In the genomic region with DNA sequence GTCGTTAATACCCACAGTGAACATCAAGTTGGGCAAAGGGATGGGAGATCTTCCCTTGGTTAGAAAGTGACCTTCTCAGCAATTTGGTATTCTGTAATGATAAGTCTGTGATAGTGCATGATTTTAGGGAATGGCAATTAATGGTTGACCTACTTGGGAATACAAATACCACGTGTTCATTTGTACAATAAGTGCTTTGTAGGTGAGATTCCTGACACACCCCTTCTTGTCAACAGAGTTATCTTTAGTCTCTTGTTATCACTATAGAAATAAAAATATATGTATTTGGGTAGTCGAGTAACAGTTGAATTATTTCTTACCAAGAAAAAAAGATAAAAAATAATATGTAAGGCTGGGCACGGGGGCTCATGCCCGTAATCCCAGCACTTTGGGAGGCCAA, we compare ENCODE assay signal across 18 cellular contexts. TPM values are rescaled to one million over a fixed set of nuclear protein-coding genes. Genes with fewer than 3 reads are reported as not detected.
A peak's percentile ranks its signal among the peaks of the same experiment; 100 is the strongest.
DNase-seq lines count a peak whose midpoint lies in the region; ATAC-seq and TF ChIP-seq lines count a peak whose summit lies in the region.
"Had no signal": no experiment of that assay in that cellular context is flagged by ENCODE, and none has a peak within 500 bp of the region (broad histone marks: within the 10 kb centered on the region; RNA-seq: fewer than 3 reads in every experiment).

No MANE protein-coding gene starts in this region.

- CTCF ChIA-PET in CD8-positive, alpha-beta T cell (lab: Charles Lee), result interaction anchor here (0.9 kb wide), 1 partner anchor 147 kb away, joined by 4 read pairs; no protein-coding TSS in a partner anchor
- CTCF ChIA-PET in IMR-90 (lab: Yijun Ruan, JAX), result no interaction called here

- no peak overlapping the region for H2AFZ ChIP-seq in IMR-90 (replicated peaks; ENCODE audit: low read length, poor library complexity)

- no peak overlapping the region for H3K4ac ChIP-seq in IMR-90 (ENCODE audit: low read depth, low read length)

- H3K23ac ChIP-seq in IMR-90 (ENCODE audit: low read depth, low read length), result no peak overlapping the region

- no peaks in the 10 kb centered on the region for H3K9me3 Mint-ChIP-seq in CD8-positive, alpha-beta T cell
- H3K9me3 Mint-ChIP-seq: activated naive CD8-positive, alpha-beta T cell treated with anti-CD3 and anti-CD28 coated beads, Interleukin-2, amount 10 ng/mL, durations not matched to agents 7 days and 5 days; stimulated activated memory B cell treated with anti-CD40 and anti-IgM and Interleukin-4, amounts not matched to agents 10 μg/mL and 1 μg/mL and 100 μg/mL, for 72 hours had no signal

- H3K79me1 ChIP-seq in IMR-90 (ENCODE audit: low read depth in 1 of 2, low read length in 2 of 2), result peaks cover 9 to 70% of the 10 kb centered on the region in 2 experiments

- H2AK5ac ChIP-seq in IMR-90 (ENCODE audit: low read depth, low read length), result no peak overlapping the region

- no peak overlapping the region for H4K8ac ChIP-seq in IMR-90 (ENCODE audit: low read depth in 2 of 2, low read length in 2 of 2)

- peak overlapping the region; percentile 46 for H2BK5ac ChIP-seq in IMR-90 (ENCODE audit: low read depth, low read length, poor library complexity, severe bottlenecking)

- no peak for ATAC-seq in CD8-positive, alpha-beta T cell
- no peak for ATAC-seq in IMR-90 (ENCODE audit: low read depth)
- ATAC-seq in GM21390 (IDR thresholded peaks at IDR 0.05; ENCODE audit: unreplicated experiment), result no peak
- ATAC-seq: activated CD4-positive, alpha-beta T cell treated with anti-CD3 and anti-CD28 coated beads for 36 hours; Panc1; stimulated activated memory B cell treated with anti-CD40 and anti-IgM and Interleukin-4, amounts not matched to agents 10 μg/mL and 1 μg/mL and 100 μg/mL, for 72 hours had no signal

- WGBS in IMR-90 (ENCODE audit: extremely low coverage in 2 of 2, insufficient read length in 1 of 2), 2 experiments, result 100% methylated on average over 1 of the region's 5 CpGs; no CpG with 5 or more reads in 1 of the 2 experiments
- 78% methylated on average over 5 of the region's 5 CpGs for WGBS in esophagus muscularis mucosa

- peaks cover 30% of the 10 kb centered on the region for H3K36me3 Mint-ChIP-seq in CD8-positive, alpha-beta T cell

- TF ChIP-seq CTCF in CD8-positive, alpha-beta T cell (IDR thresholded peaks at IDR 0.05), result no peak
- TF ChIP-seq CTCF in IMR-90 (conservative IDR thresholded peaks at IDR 0.05; ENCODE audit: low read depth, low read length) (no peak), esophagus muscularis mucosa (IDR thresholded peaks at IDR 0.05) (no peak)

- TF ChIP-seq POLR2A in IMR-90 (IDR thresholded peaks at IDR 0.05; ENCODE audit: low read depth, low read length) (no peak), esophagus muscularis mucosa (IDR thresholded peaks at IDR 0.05; ENCODE audit: low read depth) (no peak)

- H3K4me1 ChIP-seq in CD8-positive, alpha-beta T cell (ENCODE audit: insufficient read depth, low read length), result peaks cover 14% of the 10 kb centered on the region
- H3K4me1 ChIP-seq in IMR-90 (ENCODE audit: control insufficient read depth, insufficient read depth, low read length), result peaks cover 10% of the 10 kb centered on the region
- H3K4me1 ChIP-seq in esophagus muscularis mucosa, result peaks cover 38 to 64% (median 58%) of the 10 kb centered on the region in 4 donors
- H3K4me1 ChIP-seq in skeletal muscle satellite cell (ENCODE audit: control insufficient read depth, insufficient read depth, low read length), result peaks cover 37% of the 10 kb centered on the region

- intact Hi-C loops in CD8-positive, alpha-beta T cell (cut with DNase I, micrococcal nuclease), result loop anchor here in 1 of 2 experiments (10.0 kb wide), 2 partner anchors 1203 to 1853 kb away; partner anchors contain the start of gene RAB11FIP2
- intact Hi-C loops in IMR-90 (cut with micrococcal nuclease), result no loop called here
- intact Hi-C loops in esophagus muscularis mucosa (cut with DNase I), result no loop called here

- H3K14ac ChIP-seq in IMR-90 (replicated peaks; ENCODE audit: low read depth, low read length), result no peak overlapping the region

- no peak overlapping the region for H2BK15ac ChIP-seq in IMR-90 (ENCODE audit: low read depth, low read length)

- no peak overlapping the region for H3K27ac ChIP-seq in CD8-positive, alpha-beta T cell (ENCODE audit: low read depth, low read length)
- no peak overlapping the region; the same call in 1 of the 2 replicates for H3K27ac ChIP-seq in IMR-90 (ENCODE audit: insufficient read depth, low read length)
- peak overlapping the region in 3 of 4 donors; percentile 59 to 73 (median 63) for H3K27ac ChIP-seq in esophagus muscularis mucosa (replicated peaks in 1 of 4)

- H3K4me2 ChIP-seq in IMR-90 (ENCODE audit: low read depth, low read length), result peak overlapping the region; percentile 27; the same call in 1 of the 2 replicates
- H3K4me2 ChIP-seq in skeletal muscle satellite cell (ENCODE audit: low read length), result peak overlapping the region; percentile 72

- H4K91ac ChIP-seq in IMR-90 (ENCODE audit: insufficient read depth, low read depth, low read length), result no peak overlapping the region

- TF ChIP-seq EP300 in esophagus muscularis mucosa (IDR thresholded peaks at IDR 0.05), result no peak

- no peaks in the 10 kb centered on the region for H3K27me3 ChIP-seq in CD8-positive, alpha-beta T cell (ENCODE audit: insufficient read depth, low read length)
- H3K27me3 ChIP-seq in IMR-90 (ENCODE audit: control insufficient read depth, insufficient read depth, low read length), result no peaks in the 10 kb centered on the region
- no peaks in the 10 kb centered on the region for H3K27me3 ChIP-seq in esophagus muscularis mucosa
- H3K27me3 ChIP-seq in skeletal muscle satellite cell (ENCODE audit: control insufficient read depth, insufficient read depth, low read length), result no peaks in the 10 kb centered on the region

- peaks cover 60% of the 10 kb centered on the region for H3K4me1 Mint-ChIP-seq in CD8-positive, alpha-beta T cell (ENCODE audit: low read depth)

- POLR2A ChIA-PET in CD8-positive, alpha-beta T cell (lab: Charles Lee), result interaction anchor here (1.3 kb wide), 1 partner anchor 24 kb away, joined by 6 read pairs; the partner anchor contains the start of gene MCMBP
- POLR2A ChIA-PET in IMR-90 (lab: Charles Lee; ENCODE audit: unreplicated experiment), result no interaction called here

- no peak overlapping the region for H3K56ac ChIP-seq in IMR-90 (ENCODE audit: extremely low read depth, insufficient read depth, low read length)

- H3K9me3 ChIP-seq in CD8-positive, alpha-beta T cell (ENCODE audit: low read length), result no peaks in the 10 kb centered on the region
- H3K9me3 ChIP-seq in IMR-90 (ENCODE audit: control insufficient read depth, insufficient read depth, low read length), result no peaks in the 10 kb centered on the region
- no peaks in the 10 kb centered on the region for H3K9me3 ChIP-seq in esophagus muscularis mucosa
- H3K9me3 ChIP-seq in skeletal muscle satellite cell (replicated peaks; ENCODE audit: low read length), result no peaks in the 10 kb centered on the region
- H3K9me3 ChIP-seq: thoracic aorta had no signal

- H3K9me1 ChIP-seq in IMR-90 (ENCODE audit: insufficient read depth, low read length), result peaks cover 25% of the 10 kb centered on the region

- no peak overlapping the region for H4K5ac ChIP-seq in IMR-90 (ENCODE audit: low read depth, low read length)

- peaks cover 62% of the 10 kb centered on the region for H4K20me1 ChIP-seq in IMR-90 (ENCODE audit: insufficient read depth, low read length)

- H3K27me3 Mint-ChIP-seq in CD8-positive, alpha-beta T cell (ENCODE audit: low read depth), result no peaks in the 10 kb centered on the region
- H3K27me3 Mint-ChIP-seq: activated CD4-positive, alpha-beta T cell treated with anti-CD3 and anti-CD28 coated beads for 36 hours; activated naive CD8-positive, alpha-beta T cell treated with anti-CD3 and anti-CD28 coated beads, Interleukin-2, amount 10 ng/mL, durations not matched to agents 7 days and 5 days; stimulated activated memory B cell treated with anti-CD40 and anti-IgM and Interleukin-4, amounts not matched to agents 10 μg/mL and 1 μg/mL and 100 μg/mL, for 72 hours had no signal

- peaks cover 6% of the 10 kb centered on the region for H3K36me3 ChIP-seq in CD8-positive, alpha-beta T cell (ENCODE audit: insufficient read depth, low read length)
- H3K36me3 ChIP-seq in IMR-90 (ENCODE audit: control insufficient read depth, insufficient read depth, low read length), result peaks cover 17% of the 10 kb centered on the region
- peaks cover 5 to 31% (median 17%) of the 10 kb centered on the region in 4 donors for H3K36me3 ChIP-seq in esophagus muscularis mucosa
- peaks cover 34% of the 10 kb centered on the region for H3K36me3 ChIP-seq in skeletal muscle satellite cell (ENCODE audit: insufficient read depth, low read length)

- dilution Hi-C loops in IMR-90 (cut with HindIII; ENCODE audit: low sequenced_read_pairs, unreplicated experiment), result no loop called here

- DNase-seq in CD8-positive, alpha-beta T cell, result no peak
- DNase-seq in IMR-90 (no peak), esophagus muscularis mucosa (ENCODE audit: extremely low spot score) (no peak), T-helper 1 cell (no peak), G401 (ENCODE audit: low spot score) (no peak)
- no peak for DNase-seq in activated CD4-positive, CD25-positive, alpha-beta regulatory T cell (lab: John Stamatoyannopoulos, UW)
- DNase-seq: activated CD4-positive, alpha-beta T cell treated with anti-CD3 and anti-CD28 coated beads for 36 hours; activated naive CD8-positive, alpha-beta T cell treated with anti-CD3 and anti-CD28 coated beads, Interleukin-2, amount 10 ng/mL, durations not matched to agents 7 days and 5 days; COR-L47; DND-41; NCI-H1105; NCI-H2029 treated with DMSO at 0.1 percent for 48 hours had no signal

- no peak overlapping the region for H3K4me3 ChIP-seq in CD8-positive, alpha-beta T cell (ENCODE audit: low read depth, low read length)
- H3K4me3 ChIP-seq in IMR-90 (ENCODE audit: insufficient read depth, low read depth, low read length), result no peak overlapping the region
- no peak overlapping the region for H3K4me3 ChIP-seq in esophagus muscularis mucosa
- no peak overlapping the region for H3K4me3 ChIP-seq in skeletal muscle satellite cell (ENCODE audit: low read length)
- H3K4me3 ChIP-seq: skin epidermis, thoracic aorta had no signal

- no peak overlapping the region for H2BK20ac ChIP-seq in IMR-90 (ENCODE audit: low read depth, low read length)

- no peak overlapping the region for H3K18ac ChIP-seq in IMR-90 (ENCODE audit: low read depth, low read length)

- no peak overlapping the region for H3K9ac ChIP-seq in IMR-90 (ENCODE audit: low read depth, low read length)
- no peak overlapping the region for H3K9ac ChIP-seq in skeletal muscle satellite cell (ENCODE audit: low read depth, low read length)

- BruUV-seq in IMR-90 (replicated peaks; lab: Mats Ljungman, UMichigan), result no TSS peak

- peak overlapping the region; percentile 2 for H3K27ac Mint-ChIP-seq in CD8-positive, alpha-beta T cell
- H3K27ac Mint-ChIP-seq: activated CD4-positive, alpha-beta T cell treated with anti-CD3 and anti-CD28 coated beads for 36 hours; activated naive CD8-positive, alpha-beta T cell treated with anti-CD3 and anti-CD28 coated beads, Interleukin-2, amount 10 ng/mL, durations not matched to agents 7 days and 5 days; stimulated activated memory B cell treated with anti-CD40 and anti-IgM and Interleukin-4, amounts not matched to agents 10 μg/mL and 1 μg/mL and 100 μg/mL, for 72 hours had no signal

- no peak overlapping the region for H2AK9ac ChIP-seq in IMR-90 (replicated peaks; ENCODE audit: low read depth, low read length, poor library complexity)

- no peak for TF ChIP-seq RAD21 in IMR-90 (IDR thresholded peaks at IDR 0.05; ENCODE audit: low read length)

- no peak overlapping the region for H2BK120ac ChIP-seq in IMR-90 (ENCODE audit: low read depth, low read length)

- in situ Hi-C loops in IMR-90 (cut with MboI; ENCODE audit: low sequenced_read_pairs), result no loop called here
- in situ Hi-C loops in G401 (cut with HindIII; ENCODE audit: low sequenced_read_pairs), result no loop called here

- no peak overlapping the region for H3K4me3 Mint-ChIP-seq in CD8-positive, alpha-beta T cell
- H3K4me3 Mint-ChIP-seq: activated CD4-positive, alpha-beta T cell treated with anti-CD3 and anti-CD28 coated beads for 36 hours; activated naive CD8-positive, alpha-beta T cell treated with anti-CD3 and anti-CD28 coated beads, Interleukin-2, amount 10 ng/mL, durations not matched to agents 7 days and 5 days; stimulated activated memory B cell treated with anti-CD40 and anti-IgM and Interleukin-4, amounts not matched to agents 10 μg/mL and 1 μg/mL and 100 μg/mL, for 72 hours had no signal

RNA-seq across cellular contexts. Expression of gene SEC23IP, which starts 4.8 kb away (rescaled TPM):
- 10 to 100 TPM; 16.2 to 19.8 TPM for total RNA-seq in CD8-positive, alpha-beta T cell
- 33.6 and 39.8 TPM in 2 replicates for total RNA-seq in IMR-90 (2012; rRNA removed)
- 30.5 and 37.4 TPM in 2 replicates for polyA plus RNA-seq in IMR-90 (2012; rRNA removed)
- polyA plus RNA-seq in IMR-90 (2012; cell fraction: cytosol; rRNA removed), result 7.8 and 12.8 TPM in 2 replicates
- polyA plus RNA-seq in IMR-90 (2012; cell fraction: nucleus; rRNA removed; ENCODE audit: low replicate concordance), result 14.2 and 47.4 TPM in 2 replicates
- total RNA-seq in esophagus muscularis mucosa, result 10 to 100 TPM; 22.4 to 29.9 (median 24.2) TPM
- 21.8 and 33.5 TPM in 2 replicates for total RNA-seq in skeletal muscle satellite cell (2012; rRNA removed)
- 5.4 and 28.6 TPM in 2 replicates for total RNA-seq in G401 (2014; rRNA removed; shearing (Covaris generic))

RNA-seq across cellular contexts. Expression of gene MCMBP, which starts 24.7 kb away (rescaled TPM):
- 10 to 100 TPM; 21.0 to 21.2 TPM for total RNA-seq in CD8-positive, alpha-beta T cell
- 59.9 and 64.4 TPM in 2 replicates for total RNA-seq in IMR-90 (2012; rRNA removed)
- polyA plus RNA-seq in IMR-90 (2012; rRNA removed), result 36.8 and 39.0 TPM in 2 replicates
- 11.1 and 17.7 TPM in 2 replicates for polyA plus RNA-seq in IMR-90 (2012; cell fraction: cytosol; rRNA removed)
- polyA plus RNA-seq in IMR-90 (2012; cell fraction: nucleus; rRNA removed; ENCODE audit: low replicate concordance), result 4.8 and 25.7 TPM in 2 replicates
- 10 to 100 TPM; 47.3 to 77.2 (median 52.3) TPM for total RNA-seq in esophagus muscularis mucosa
- 51.5 and 58.5 TPM in 2 replicates for total RNA-seq in skeletal muscle satellite cell (2012; rRNA removed)
- total RNA-seq in G401 (2014; rRNA removed; shearing (Covaris generic)), result 31.4 and 38.1 TPM in 2 replicates

Comparison
In these comparisons a context has a peak if more than half of its experiments do, and no peak if none do; other contexts are left out.
1. H3K27ac ChIP-seq: peak in esophagus muscularis mucosa (3 of 4); none in CD8-positive, alpha-beta T cell (single experiment) and IMR-90 (single experiment).